ENCODE assay signal across 15 cellular contexts in the genomic region with DNA sequence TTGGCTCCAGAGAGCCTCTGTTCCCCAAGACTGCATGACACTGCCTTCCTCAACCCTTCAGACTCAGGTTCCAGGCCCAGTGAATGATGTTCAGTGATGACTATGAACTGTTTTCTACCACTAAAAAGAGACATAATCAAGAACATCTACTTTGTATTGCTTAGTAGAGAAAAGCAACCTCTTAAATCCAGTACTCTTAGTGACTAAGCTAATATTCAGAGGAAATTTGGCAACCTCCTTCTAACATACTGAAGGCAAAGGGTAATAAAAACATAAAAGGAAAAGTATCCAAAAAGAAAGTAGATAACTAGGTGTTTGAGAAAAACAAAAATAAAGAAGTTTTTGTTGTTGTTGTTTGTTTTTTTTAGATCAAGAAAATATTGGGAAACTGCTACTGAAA.
A peak's percentile ranks its signal among the peaks of the same experiment; 100 is the strongest.
DNase-seq lines count a peak whose midpoint lies in the region; ATAC-seq and TF ChIP-seq lines count a peak whose summit lies in the region.
"Had no signal": no experiment of that assay in that cellular context is flagged by ENCODE, and none has a peak within 500 bp of the region (broad histone marks: within the 10 kb centered on the region; RNA-seq: fewer than 3 reads in every experiment).

No MANE protein-coding gene starts in this region.

- DNase-seq in NOMO-1 treated with DMSO at 0.1 percent for 48 hours (lab: John Stamatoyannopoulos, UW; ENCODE audit: unreplicated experiment) (peak; percentile 22), NOMO-1 treated with dmso at 0.1 percent for 144 hours (lab: John Stamatoyannopoulos, UW; ENCODE audit: unreplicated experiment) (no peak), M059J (ENCODE audit: low read depth) (peak; percentile 67), epithelial cell of prostate (ENCODE audit: low read depth, low spot score) (no peak), sigmoid colon (no peak), NCI-H446 treated with DMSO at 0.1 percent for 48 hours (lab: John Stamatoyannopoulos, UW) (no peak)
- DNase-seq: activated CD4-positive, CD25-positive, alpha-beta regulatory T cell; amniotic stem cell; Karpas-422; NCI-H2081 treated with DMSO at 0.1 percent for 48 hours; spleen; thyroid gland had no signal

- H3K9me3 ChIP-seq in sigmoid colon: no peaks in the 10 kb centered on the region
- H3K9me3 ChIP-seq: spleen, thyroid gland had no signal

- TF ChIP-seq CTCF in sigmoid colon (IDR thresholded peaks at IDR 0.05): no peak

- no peaks in the 10 kb centered on the region for H3K36me3 ChIP-seq in sigmoid colon
- H3K36me3 ChIP-seq: spleen, thyroid gland had no signal

- intact Hi-C loops in sigmoid colon (cut with DNase I): no loop called here

- no peaks in the 10 kb centered on the region for H3K27me3 ChIP-seq in sigmoid colon
- H3K27me3 ChIP-seq: spleen, thyroid gland had no signal

- no peak for TF ChIP-seq EP300 in sigmoid colon (IDR thresholded peaks at IDR 0.05)

- H3K27ac ChIP-seq in epithelial cell of prostate (peak overlapping the region; percentile 35), sigmoid colon (peak overlapping the region in 3 of 4 donors; percentile 72 to 82 (median 75))
- H3K27ac ChIP-seq: 22Rv1, thyroid gland had no signal

- peaks cover 0 to 40% (median 38%) of the 10 kb centered on the region in 4 donors for H3K4me1 ChIP-seq in sigmoid colon

- ATAC-seq in HG03045 (IDR thresholded peaks at IDR 0.05; ENCODE audit: unreplicated experiment) (no peak), HG02885 (IDR thresholded peaks at IDR 0.05; ENCODE audit: poor library complexity, unreplicated experiment) (no peak)

- TF ChIP-seq POLR2A in sigmoid colon (IDR thresholded peaks at IDR 0.05): no peak

- H3K4me3 ChIP-seq in sigmoid colon: no peak overlapping the region
- H3K4me3 ChIP-seq: spleen, thyroid gland had no signal

Comparison
In these comparisons a context has a peak if more than half of its experiments do, and no peak if none do; other contexts are left out.
1. DNase-seq: peak in NOMO-1 treated with DMSO at 0.1 percent for 48 hours (single experiment) and M059J (single experiment); none in NOMO-1 treated with dmso at 0.1 percent for 144 hours (single experiment), epithelial cell of prostate (single experiment), sigmoid colon (single experiment) and NCI-H446 treated with DMSO at 0.1 percent for 48 hours (single experiment).